In genomic region chr7:23469961-23470250, GRCh38 we compare ENCODE assay signal across 8 cellular contexts. TPM values are rescaled to one million over a fixed set of nuclear protein-coding genes. Genes with fewer than 3 reads are reported as not detected.
DNase-seq lines count a peak whose midpoint lies in the region; ATAC-seq and TF ChIP-seq lines count a peak whose summit lies in the region.

No MANE protein-coding gene starts in this region.

- H3K27me3 Mint-ChIP-seq in activated naive CD4-positive, alpha-beta T cell treated with anti-CD3 and anti-CD28 coated beads, Interleukin-2, amount 10 ng/mL, durations not matched to agents 7 days and 5 days, result peaks cover 89% of the 10 kb centered on the region
- H3K27me3 Mint-ChIP-seq in activated B cell treated with CpG ODN at 0.5 μM for 24 hours, result peaks cover 57% of the 10 kb centered on the region

- peak overlapping the region in 1 of 4 donors; percentile 46 for H3K27ac ChIP-seq in tibial nerve

- H3K4me3 ChIP-seq in iPS-11a (ENCODE audit: low read depth, low read length) (peak overlapping the region; percentile 86), tibial nerve (peak overlapping the region in 3 of 4 donors; percentile 22 to 55 (median 35))

- peaks cover 0 to 62% (median 42%) of the 10 kb centered on the region in 4 donors for H3K4me1 ChIP-seq in tibial nerve

- peaks cover 19 to 98% of the 10 kb centered on the region in 2 donors for H3K27me3 ChIP-seq in tibial nerve

- no peak for DNase-seq in activated naive CD4-positive, alpha-beta T cell treated with anti-CD3 and anti-CD28 coated beads, Interleukin-2, amount 10 ng/mL, durations not matched to agents 7 days and 5 days
- DNase-seq in activated naive CD4-positive, alpha-beta T cell (lab: John Stamatoyannopoulos, UW), result no peak
- no peak for DNase-seq in activated B cell treated with CpG ODN at 0.5 μM for 24 hours
- DNase-seq in tibial nerve (ENCODE audit: low spot score in 2 of 2), result no peak

- TF ChIP-seq EP300 in tibial nerve (IDR thresholded peaks at IDR 0.05), result no peak

- no peak for TF ChIP-seq POLR2A in tibial nerve (IDR thresholded peaks at IDR 0.05)

- POLR2A ChIA-PET in activated B cell treated with CpG ODN at 0.5 μM for 24 hours (lab: Charles Lee), result interaction anchor here (0.7 to 1.7 kb wide), 4 partner anchors 21 to 1648 kb away, joined by 3 to 4 read pairs (median 4); partner anchors contain the start of gene MALSU1

- peak overlapping the region; percentile 72 for H3K4me3 Mint-ChIP-seq in activated naive CD4-positive, alpha-beta T cell treated with anti-CD3 and anti-CD28 coated beads, Interleukin-2, amount 10 ng/mL, durations not matched to agents 7 days and 5 days
- peak overlapping the region; percentile 88 for H3K4me3 Mint-ChIP-seq in activated B cell treated with CpG ODN at 0.5 μM for 24 hours

- intact Hi-C loops in activated B cell treated with CpG ODN at 0.5 μM for 24 hours (cut with micrococcal nuclease), result loop anchor here (1.0 to 5.0 kb wide), 6 partner anchors 61 to 363 kb away; partner anchors contain the start of genes CCDC126, KLHL7 and TRA2A

- peak overlapping the region; percentile 71 for H3K27ac Mint-ChIP-seq in activated naive CD4-positive, alpha-beta T cell treated with anti-CD3 and anti-CD28 coated beads, Interleukin-2, amount 10 ng/mL, durations not matched to agents 7 days and 5 days
- peak overlapping the region; percentile 81 for H3K27ac Mint-ChIP-seq in activated B cell treated with CpG ODN at 0.5 μM for 24 hours

- H3K4me1 Mint-ChIP-seq in activated naive CD4-positive, alpha-beta T cell treated with anti-CD3 and anti-CD28 coated beads, Interleukin-2, amount 10 ng/mL, durations not matched to agents 7 days and 5 days, result peaks cover 48% of the 10 kb centered on the region
- peaks cover 54% of the 10 kb centered on the region for H3K4me1 Mint-ChIP-seq in activated B cell treated with CpG ODN at 0.5 μM for 24 hours

- no peaks in the 10 kb centered on the region for H3K9me3 ChIP-seq in tibial nerve

- ATAC-seq in activated B cell treated with CpG ODN at 0.5 μM for 24 hours (ENCODE audit: low read depth), result no peak
- ATAC-seq in HG03520 (IDR thresholded peaks at IDR 0.05; ENCODE audit: unreplicated experiment), result no peak
- ATAC-seq in GM18517 (IDR thresholded peaks at IDR 0.05; ENCODE audit: unreplicated experiment), result no peak
- ATAC-seq in HG03378 (IDR thresholded peaks at IDR 0.05; ENCODE audit: unreplicated experiment), result no peak

- peaks cover 4% of the 10 kb centered on the region for H3K36me3 Mint-ChIP-seq in activated naive CD4-positive, alpha-beta T cell treated with anti-CD3 and anti-CD28 coated beads, Interleukin-2, amount 10 ng/mL, durations not matched to agents 7 days and 5 days
- no peaks in the 10 kb centered on the region for H3K36me3 Mint-ChIP-seq in activated B cell treated with CpG ODN at 0.5 μM for 24 hours (ENCODE audit: low read depth)

- no peaks in the 10 kb centered on the region for H3K9me3 Mint-ChIP-seq in activated naive CD4-positive, alpha-beta T cell treated with anti-CD3 and anti-CD28 coated beads, Interleukin-2, amount 10 ng/mL, durations not matched to agents 7 days and 5 days
- H3K9me3 Mint-ChIP-seq in activated B cell treated with CpG ODN at 0.5 μM for 24 hours, result no peaks in the 10 kb centered on the region

- H3K36me3 ChIP-seq in tibial nerve, result no peaks in the 10 kb centered on the region

- CTCF ChIA-PET in activated naive CD4-positive, alpha-beta T cell treated with anti-CD3 and anti-CD28 coated beads, Interleukin-2, amount 10 ng/mL, durations not matched to agents 7 days and 5 days (lab: Charles Lee), result interaction anchor here (1.2 kb wide), 1 partner anchor 112 kb away, joined by 4 read pairs; no protein-coding TSS in a partner anchor
- CTCF ChIA-PET in activated B cell treated with CpG ODN at 0.5 μM for 24 hours (lab: Charles Lee), result no interaction called here

- WGBS in tibial nerve, 2 donors, result 1 to 2% methylated on average over 16 to 18 of the region's 18 CpGs

- no peak for TF ChIP-seq CTCF in activated B cell treated with CpG ODN at 0.5 μM for 24 hours (IDR thresholded peaks at IDR 0.05)
- TF ChIP-seq CTCF in tibial nerve (IDR thresholded peaks at IDR 0.05), result no peak

RNA-seq across cellular contexts. Expression of gene IGF2BP3, which starts 0.4 kb away (rescaled TPM):
- total RNA-seq in activated B cell treated with CpG ODN at 0.5 μM for 24 hours (7.4 and 10.3 TPM in 2 replicates), tibial nerve (under 1 TPM in 3 of 4 donors, not detected in 1; 0.21 to 0.90 (median 0.59) TPM)
